Comparison of ENCODE assay signal across 23 cellular contexts in genomic region chr10:49054753-49055152, GRCh38.
"Had no signal": no experiment of that assay in that cellular context is flagged by ENCODE, and none has a peak within 500 bp of the region (broad histone marks: within the 10 kb centered on the region; RNA-seq: fewer than 3 reads in every experiment).

No MANE protein-coding gene starts in this region.

- H3K9me3 ChIP-seq: esophagus squamous epithelium, mucosa of descending colon, ovary, psoas muscle, sigmoid colon, testis, tibial artery had no signal

- H3K27ac Mint-ChIP-seq: mesothelial cell of epicardium; natural killer cell treated with Interleukin-12 subunit alpha and Interleukin-12 subunit beta and Interleukin-15 and Interleukin-18, amount 100 ng/mL, for 72 hours; stimulated activated memory B cell treated with anti-CD40 and anti-IgM and Interleukin-4, amounts not matched to agents 10 μg/mL and 1 μg/mL and 100 μg/mL, for 72 hours; type B pancreatic cell had no signal

- H3K4me3 ChIP-seq: coronary artery, esophagus squamous epithelium, mucosa of descending colon, ovary, psoas muscle, sigmoid colon, testis, tibial artery had no signal

- H3K36me3 Mint-ChIP-seq: mesothelial cell of epicardium; natural killer cell treated with Interleukin-12 subunit alpha and Interleukin-12 subunit beta and Interleukin-15 and Interleukin-18, amount 100 ng/mL, for 72 hours; stimulated activated memory B cell treated with anti-CD40 and anti-IgM and Interleukin-4, amounts not matched to agents 10 μg/mL and 1 μg/mL and 100 μg/mL, for 72 hours had no signal

- H3K27ac ChIP-seq: coronary artery, esophagus squamous epithelium, ovary, psoas muscle, sigmoid colon, testis, tibial artery had no signal

- ATAC-seq: mucosa of descending colon; natural killer cell treated with Interleukin-12 subunit alpha and Interleukin-12 subunit beta and Interleukin-15 and Interleukin-18, amount 100 ng/mL, for 72 hours; psoas muscle; stimulated activated memory B cell treated with anti-CD40 and anti-IgM and Interleukin-4, amounts not matched to agents 10 μg/mL and 1 μg/mL and 100 μg/mL, for 72 hours; stimulated activated naive CD8-positive, alpha-beta T cell treated with anti-CD3 and anti-CD28 coated beads, Interleukin-15, Interleukin-2, amounts not matched to agents 100 U/mL and 50 U/mL, for 24 hours had no signal

- H3K9me3 Mint-ChIP-seq: natural killer cell treated with Interleukin-12 subunit alpha and Interleukin-12 subunit beta and Interleukin-15 and Interleukin-18, amount 100 ng/mL, for 72 hours; type B pancreatic cell had no signal

- H3K4me1 ChIP-seq: psoas muscle had no signal

- H3K4me3 Mint-ChIP-seq: mesothelial cell of epicardium; natural killer cell treated with Interleukin-12 subunit alpha and Interleukin-12 subunit beta and Interleukin-15 and Interleukin-18, amount 100 ng/mL, for 72 hours; neural crest cell; stimulated activated memory B cell treated with anti-CD40 and anti-IgM and Interleukin-4, amounts not matched to agents 10 μg/mL and 1 μg/mL and 100 μg/mL, for 72 hours; type B pancreatic cell had no signal

- H3K36me3 ChIP-seq: esophagus squamous epithelium, ovary, sigmoid colon, tibial artery had no signal

- H3K4me1 Mint-ChIP-seq: naive B cell had no signal

- DNase-seq: dermis blood vessel endothelial cell; effector memory CD4-positive, alpha-beta T cell; esophagus squamous epithelium; mesenchymal stem cell; mucosa of descending colon; naive B cell; ovary; posterior cingulate gyrus; psoas muscle; right cardiac atrium; sigmoid colon; stimulated activated CD4-positive, alpha-beta T cell treated with anti-CD3 and anti-CD28 coated beads, Interleukin-2, amount 100 ng/mL, for 24 hours; stimulated activated CD4-positive, alpha-beta T cell treated with anti-CD3 and anti-CD28 coated beads, Interleukin-4, amount 100 ng/mL, for 24 hours; stimulated activated naive CD8-positive, alpha-beta T cell treated with anti-CD3 and anti-CD28 coated beads, Interleukin-15, Interleukin-2, amounts not matched to agents 100 U/mL and 50 U/mL, for 24 hours; substantia nigra; tibial artery had no signal

- H3K27me3 ChIP-seq: esophagus squamous epithelium, ovary, sigmoid colon, testis, tibial artery had no signal
